In the genomic region with DNA sequence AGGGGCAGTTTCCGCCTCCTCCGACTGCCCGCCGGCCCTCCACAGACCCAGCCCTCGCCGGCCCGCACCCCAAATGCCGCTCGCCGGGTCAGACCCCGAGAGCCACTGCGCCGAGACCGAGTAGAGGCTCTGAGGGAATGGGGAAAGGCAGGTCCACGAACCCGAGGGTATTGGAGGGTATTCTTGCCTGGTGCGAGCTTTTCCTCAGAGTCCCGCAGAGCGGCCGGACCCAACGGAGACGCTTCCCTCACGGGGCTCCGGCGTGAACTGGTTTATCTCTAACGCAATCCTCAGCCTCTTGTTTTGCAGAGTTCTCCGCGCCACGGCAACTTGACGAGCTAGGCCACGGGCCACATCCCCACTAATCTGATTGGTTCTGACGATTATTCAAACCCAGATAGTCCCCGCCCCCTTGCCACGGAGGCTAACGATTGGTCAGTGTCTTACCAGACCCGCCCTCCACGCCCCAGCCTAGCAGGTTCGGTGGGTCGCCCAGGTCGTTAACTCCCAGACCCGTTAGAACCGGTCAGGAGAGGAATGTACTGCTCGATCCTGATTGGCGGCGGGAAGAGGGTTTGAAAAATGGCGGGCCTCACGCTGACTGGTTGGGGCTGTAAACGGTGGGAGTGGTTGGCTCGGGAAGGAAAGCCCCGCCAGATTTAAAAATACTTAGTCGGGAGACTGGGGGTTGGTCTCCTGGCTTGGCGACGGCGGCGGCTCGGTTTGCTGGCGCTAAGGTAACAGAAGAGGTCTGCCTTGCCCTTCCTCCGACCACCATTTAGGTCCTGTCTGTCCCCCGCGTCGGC, we compare ENCODE assay signal across 1 cellular context.
TF ChIP-seq lines count a peak whose summit lies in the region.

A gene (minus strand): TSS at position 274 of the 806 bp plus-strand sequence. CDS start 709 bp downstream, outside the sequence.

TF ChIP-seq in K562, 482 proteins besides CTCF, POLR2A, EP300 and RAD21 (continued from another document and continues in another):
- TF ChIP-seq, protein P1, sequence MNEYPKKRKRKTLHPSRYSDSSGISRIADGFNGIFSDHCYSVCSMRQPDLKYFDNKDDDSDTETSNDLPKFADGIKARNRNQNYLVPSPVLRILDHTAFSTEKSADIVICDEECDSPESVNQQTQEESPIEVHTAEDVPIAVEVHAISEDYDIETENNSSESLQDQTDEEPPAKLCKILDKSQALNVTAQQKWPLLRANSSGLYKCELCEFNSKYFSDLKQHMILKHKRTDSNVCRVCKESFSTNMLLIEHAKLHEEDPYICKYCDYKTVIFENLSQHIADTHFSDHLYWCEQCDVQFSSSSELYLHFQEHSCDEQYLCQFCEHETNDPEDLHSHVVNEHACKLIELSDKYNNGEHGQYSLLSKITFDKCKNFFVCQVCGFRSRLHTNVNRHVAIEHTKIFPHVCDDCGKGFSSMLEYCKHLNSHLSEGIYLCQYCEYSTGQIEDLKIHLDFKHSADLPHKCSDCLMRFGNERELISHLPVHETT (CRISPR knock-in tag; conservative IDR thresholded peaks at IDR 0.05 in 1 of 2, IDR thresholded peaks at IDR 0.05 in 1 of 2): no peak
- TF ChIP-seq ELF2 (CRISPR knock-in tag; IDR thresholded peaks at IDR 0.05): 0 out of 2 replicates have a peak, but pooled peaks have one; percentile 24
- TF ChIP-seq, protein P2, sequence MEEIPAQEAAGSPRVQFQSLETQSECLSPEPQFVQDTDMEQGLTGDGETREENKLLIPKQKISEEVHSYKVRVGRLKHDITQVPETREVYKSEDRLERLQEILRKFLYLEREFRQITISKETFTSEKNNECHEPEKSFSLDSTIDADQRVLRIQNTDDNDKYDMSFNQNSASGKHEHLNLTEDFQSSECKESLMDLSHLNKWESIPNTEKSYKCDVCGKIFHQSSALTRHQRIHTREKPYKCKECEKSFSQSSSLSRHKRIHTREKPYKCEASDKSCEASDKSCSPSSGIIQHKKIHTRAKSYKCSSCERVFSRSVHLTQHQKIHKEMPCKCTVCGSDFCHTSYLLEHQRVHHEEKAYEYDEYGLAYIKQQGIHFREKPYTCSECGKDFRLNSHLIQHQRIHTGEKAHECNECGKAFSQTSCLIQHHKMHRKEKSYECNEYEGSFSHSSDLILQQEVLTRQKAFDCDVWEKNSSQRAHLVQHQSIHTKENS (CRISPR knock-in tag; IDR thresholded peaks at IDR 0.05): no peak
- TF ChIP-seq ZFX (CRISPR knock-in tag; IDR thresholded peaks at IDR 0.05): peak; percentile 87
- no peak; the same call in 1 of the 2 replicates for TF ChIP-seq ESRRA (IDR thresholded peaks at IDR 0.05; ENCODE audit: borderline replicate concordance, low read depth)
- no peak for TF ChIP-seq HOXB6 (CRISPR knock-in tag; IDR thresholded peaks at IDR 0.05; ENCODE audit: borderline replicate concordance)
- no peak for TF ChIP-seq ZFP36 (IDR thresholded peaks at IDR 0.05; ENCODE audit: low read depth, low read length, partially characterized antibody)
- TF ChIP-seq TEAD1 (CRISPR knock-in tag; IDR thresholded peaks at IDR 0.05): peak in 1 of 2 experiments; percentile 82; a peak in 1 of 4 replicates
- peak; percentile 97 for TF ChIP-seq GATAD2B (IDR thresholded peaks at IDR 0.05; ENCODE audit: borderline replicate concordance)
- no peak for TF ChIP-seq XRCC4 (IDR thresholded peaks at IDR 0.05; ENCODE audit: extremely low read depth, insufficient read depth, insufficient read length)
- TF ChIP-seq SMARCE1 (IDR thresholded peaks at IDR 0.05): 0 out of 2 replicates have a peak, but pooled peaks have one; percentile 11
- TF ChIP-seq RFX7 (CRISPR knock-in tag; IDR thresholded peaks at IDR 0.05): no peak
- no peak for TF ChIP-seq ZNF586 (CRISPR knock-in tag; conservative IDR thresholded peaks at IDR 0.05)
- TF ChIP-seq TEAD2 (tag; IDR thresholded peaks at IDR 0.05): no peak
- TF ChIP-seq SAFB (IDR thresholded peaks at IDR 0.05; ENCODE audit: borderline replicate concordance, low read depth, low read length): no peak
- TF ChIP-seq, protein P3, sequence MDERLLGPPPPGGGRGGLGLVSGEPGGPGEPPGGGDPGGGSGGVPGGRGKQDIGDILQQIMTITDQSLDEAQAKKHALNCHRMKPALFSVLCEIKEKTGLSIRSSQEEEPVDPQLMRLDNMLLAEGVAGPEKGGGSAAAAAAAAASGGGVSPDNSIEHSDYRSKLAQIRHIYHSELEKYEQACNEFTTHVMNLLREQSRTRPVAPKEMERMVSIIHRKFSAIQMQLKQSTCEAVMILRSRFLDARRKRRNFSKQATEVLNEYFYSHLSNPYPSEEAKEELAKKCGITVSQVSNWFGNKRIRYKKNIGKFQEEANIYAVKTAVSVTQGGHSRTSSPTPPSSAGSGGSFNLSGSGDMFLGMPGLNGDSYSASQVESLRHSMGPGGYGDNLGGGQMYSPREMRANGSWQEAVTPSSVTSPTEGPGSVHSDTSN (CRISPR knock-in tag; IDR thresholded peaks at IDR 0.05; ENCODE audit: low read depth): no peak
- TF ChIP-seq, protein P3 (tag; conservative IDR thresholded peaks at IDR 0.05; ENCODE audit: low read depth): no peak
- peak; percentile 41 for TF ChIP-seq RBBP5 (IDR thresholded peaks at IDR 0.05; ENCODE audit: borderline replicate concordance, insufficient read depth, low read length, poor library complexity, severe bottlenecking)
- peak; percentile 70; the same call in 1 of the 2 replicates for TF ChIP-seq ZBTB1 (CRISPR knock-in tag; IDR thresholded peaks at IDR 0.05; ENCODE audit: borderline replicate concordance, low read depth)
- no peak for TF ChIP-seq ZNF3 (CRISPR knock-in tag; IDR thresholded peaks at IDR 0.05)
- no peak for TF ChIP-seq STAT5B (CRISPR knock-in tag; IDR thresholded peaks at IDR 0.05)
- TF ChIP-seq DMBX1 (CRISPR knock-in tag; IDR thresholded peaks at IDR 0.05; ENCODE audit: borderline replicate concordance): no peak
- 0 out of 2 replicates have a peak, but pooled peaks have one; percentile 6 for TF ChIP-seq GABPA (tag; conservative IDR thresholded peaks at IDR 0.05; ENCODE audit: low read depth)
- TF ChIP-seq, protein P4, sequence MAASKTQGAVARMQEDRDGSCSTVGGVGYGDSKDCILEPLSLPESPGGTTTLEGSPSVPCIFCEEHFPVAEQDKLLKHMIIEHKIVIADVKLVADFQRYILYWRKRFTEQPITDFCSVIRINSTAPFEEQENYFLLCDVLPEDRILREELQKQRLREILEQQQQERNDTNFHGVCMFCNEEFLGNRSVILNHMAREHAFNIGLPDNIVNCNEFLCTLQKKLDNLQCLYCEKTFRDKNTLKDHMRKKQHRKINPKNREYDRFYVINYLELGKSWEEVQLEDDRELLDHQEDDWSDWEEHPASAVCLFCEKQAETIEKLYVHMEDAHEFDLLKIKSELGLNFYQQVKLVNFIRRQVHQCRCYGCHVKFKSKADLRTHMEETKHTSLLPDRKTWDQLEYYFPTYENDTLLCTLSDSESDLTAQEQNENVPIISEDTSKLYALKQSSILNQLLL (CRISPR knock-in tag; IDR thresholded peaks at IDR 0.05; ENCODE audit: borderline replicate concordance): no peak
- TF ChIP-seq THRAP3 (IDR thresholded peaks at IDR 0.05; ENCODE audit: borderline replicate concordance): no peak
- TF ChIP-seq NR1H2 (CRISPR knock-in tag; IDR thresholded peaks at IDR 0.05): no peak
- no peak for TF ChIP-seq ZFP30 (CRISPR knock-in tag; IDR thresholded peaks at IDR 0.05; ENCODE audit: borderline replicate concordance)
- TF ChIP-seq ZNF507 (tag; conservative IDR thresholded peaks at IDR 0.05): no peak
- no peak for TF ChIP-seq PCBP2 (IDR thresholded peaks at IDR 0.05; ENCODE audit: low read depth, low read length, poor library complexity, severe bottlenecking)
- no peak for TF ChIP-seq BCL6 (CRISPR knock-in tag; IDR thresholded peaks at IDR 0.05)
- no peak for TF ChIP-seq ZBTB8A (IDR thresholded peaks at IDR 0.05; ENCODE audit: partially characterized antibody)
- TF ChIP-seq CBFB (CRISPR knock-in tag; IDR thresholded peaks at IDR 0.05): no peak
- TF ChIP-seq MED1 (CRISPR knock-in tag; IDR thresholded peaks at IDR 0.05; ENCODE audit: borderline replicate concordance): no peak
- TF ChIP-seq ZEB2 (IDR thresholded peaks at IDR 0.05): no peak
- TF ChIP-seq GATAD2A (IDR thresholded peaks at IDR 0.05): no peak
- TF ChIP-seq, protein P5, sequence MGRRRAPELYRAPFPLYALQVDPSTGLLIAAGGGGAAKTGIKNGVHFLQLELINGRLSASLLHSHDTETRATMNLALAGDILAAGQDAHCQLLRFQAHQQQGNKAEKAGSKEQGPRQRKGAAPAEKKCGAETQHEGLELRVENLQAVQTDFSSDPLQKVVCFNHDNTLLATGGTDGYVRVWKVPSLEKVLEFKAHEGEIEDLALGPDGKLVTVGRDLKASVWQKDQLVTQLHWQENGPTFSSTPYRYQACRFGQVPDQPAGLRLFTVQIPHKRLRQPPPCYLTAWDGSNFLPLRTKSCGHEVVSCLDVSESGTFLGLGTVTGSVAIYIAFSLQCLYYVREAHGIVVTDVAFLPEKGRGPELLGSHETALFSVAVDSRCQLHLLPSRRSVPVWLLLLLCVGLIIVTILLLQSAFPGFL (CRISPR knock-in tag; IDR thresholded peaks at IDR 0.05): no peak
- no peak; the same call in 1 of the 2 replicates for TF ChIP-seq ATF1 (CRISPR knock-in tag; IDR thresholded peaks at IDR 0.05)
- TF ChIP-seq ATF1 (tag; IDR thresholded peaks at IDR 0.05): peak; percentile 94
- TF ChIP-seq ZNF224 (CRISPR knock-in tag; IDR thresholded peaks at IDR 0.05): no peak
- TF ChIP-seq TRIM28 (IDR thresholded peaks at IDR 0.05): no peak
- no peak for TF ChIP-seq ZNF778 (CRISPR knock-in tag; IDR thresholded peaks at IDR 0.05)
- no peak for TF ChIP-seq MCM7 (IDR thresholded peaks at IDR 0.05)
- peak; percentile 71; the same call in 1 of the 2 replicates for TF ChIP-seq HDAC6 (IDR thresholded peaks at IDR 0.05; ENCODE audit: low read depth, low read length)
- no peak; the same call in 1 of the 2 replicates for TF ChIP-seq SMAD4 (CRISPR knock-in tag; conservative IDR thresholded peaks at IDR 0.05)
- TF ChIP-seq, protein P6, sequence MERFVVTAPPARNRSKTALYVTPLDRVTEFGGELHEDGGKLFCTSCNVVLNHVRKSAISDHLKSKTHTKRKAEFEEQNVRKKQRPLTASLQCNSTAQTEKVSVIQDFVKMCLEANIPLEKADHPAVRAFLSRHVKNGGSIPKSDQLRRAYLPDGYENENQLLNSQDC (CRISPR knock-in tag; IDR thresholded peaks at IDR 0.05): no peak
- no peak for TF ChIP-seq ESRRB (CRISPR knock-in tag; IDR thresholded peaks at IDR 0.05; ENCODE audit: borderline replicate concordance)
- peak; percentile 84; the same call in 1 of the 2 replicates for TF ChIP-seq TOE1 (IDR thresholded peaks at IDR 0.05; ENCODE audit: borderline replicate concordance)
- no peak for TF ChIP-seq TOE1 (CRISPR knock-in tag; IDR thresholded peaks at IDR 0.05; ENCODE audit: borderline replicate concordance, low read depth)
- no peak for TF ChIP-seq ZNF717 (CRISPR knock-in tag; IDR thresholded peaks at IDR 0.05)
- no peak for TF ChIP-seq ZNF354B (CRISPR knock-in tag; IDR thresholded peaks at IDR 0.05)
- no peak for TF ChIP-seq PTBP1 (IDR thresholded peaks at IDR 0.05; ENCODE audit: low read depth, low read length)
- no peak for TF ChIP-seq C11orf30 (IDR thresholded peaks at IDR 0.05; ENCODE audit: low read depth)
- TF ChIP-seq HMG20B (CRISPR knock-in tag; IDR thresholded peaks at IDR 0.05): no peak
- TF ChIP-seq SMAD3 (CRISPR knock-in tag; conservative IDR thresholded peaks at IDR 0.05): no peak
- TF ChIP-seq, protein P7, sequence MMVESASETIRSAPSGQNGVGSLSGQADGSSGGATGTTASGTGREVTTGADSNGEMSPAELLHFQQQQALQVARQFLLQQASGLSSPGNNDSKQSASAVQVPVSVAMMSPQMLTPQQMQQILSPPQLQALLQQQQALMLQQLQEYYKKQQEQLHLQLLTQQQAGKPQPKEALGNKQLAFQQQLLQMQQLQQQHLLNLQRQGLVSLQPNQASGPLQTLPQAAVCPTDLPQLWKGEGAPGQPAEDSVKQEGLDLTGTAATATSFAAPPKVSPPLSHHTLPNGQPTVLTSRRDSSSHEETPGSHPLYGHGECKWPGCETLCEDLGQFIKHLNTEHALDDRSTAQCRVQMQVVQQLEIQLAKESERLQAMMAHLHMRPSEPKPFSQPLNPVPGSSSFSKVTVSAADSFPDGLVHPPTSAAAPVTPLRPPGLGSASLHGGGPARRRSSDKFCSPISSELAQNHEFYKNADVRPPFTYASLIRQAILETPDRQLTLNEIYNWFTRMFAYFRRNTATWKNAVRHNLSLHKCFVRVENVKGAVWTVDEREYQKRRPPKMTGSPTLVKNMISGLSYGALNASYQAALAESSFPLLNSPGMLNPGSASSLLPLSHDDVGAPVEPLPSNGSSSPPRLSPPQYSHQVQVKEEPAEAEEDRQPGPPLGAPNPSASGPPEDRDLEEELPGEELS (CRISPR knock-in tag; IDR thresholded peaks at IDR 0.05; ENCODE audit: borderline replicate concordance): no peak
- TF ChIP-seq PHB2 (IDR thresholded peaks at IDR 0.05; ENCODE audit: low read depth): no peak
- TF ChIP-seq ZNF77 (CRISPR knock-in tag; IDR thresholded peaks at IDR 0.05): no peak
- TF ChIP-seq NCOA1 (IDR thresholded peaks at IDR 0.05; ENCODE audit: low read depth): no peak; the same call in 1 of the 2 replicates
- TF ChIP-seq, protein P8, sequence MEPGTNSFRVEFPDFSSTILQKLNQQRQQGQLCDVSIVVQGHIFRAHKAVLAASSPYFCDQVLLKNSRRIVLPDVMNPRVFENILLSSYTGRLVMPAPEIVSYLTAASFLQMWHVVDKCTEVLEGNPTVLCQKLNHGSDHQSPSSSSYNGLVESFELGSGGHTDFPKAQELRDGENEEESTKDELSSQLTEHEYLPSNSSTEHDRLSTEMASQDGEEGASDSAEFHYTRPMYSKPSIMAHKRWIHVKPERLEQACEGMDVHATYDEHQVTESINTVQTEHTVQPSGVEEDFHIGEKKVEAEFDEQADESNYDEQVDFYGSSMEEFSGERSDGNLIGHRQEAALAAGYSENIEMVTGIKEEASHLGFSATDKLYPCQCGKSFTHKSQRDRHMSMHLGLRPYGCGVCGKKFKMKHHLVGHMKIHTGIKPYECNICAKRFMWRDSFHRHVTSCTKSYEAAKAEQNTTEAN (CRISPR knock-in tag; IDR thresholded peaks at IDR 0.05): no peak
- no peak for TF ChIP-seq MAFF (IDR thresholded peaks at IDR 0.05; ENCODE audit: low read length)
- no peak for TF ChIP-seq MIER1 (IDR thresholded peaks at IDR 0.05; ENCODE audit: low read depth)
- no peak for TF ChIP-seq FOSL1 (tag; conservative IDR thresholded peaks at IDR 0.05)
- TF ChIP-seq KDM4B (IDR thresholded peaks at IDR 0.05; ENCODE audit: borderline replicate concordance in 2 of 2, low read depth in 1 of 2): no peak; a peak in 1 of 4 replicates
